Comparison of ENCODE assay signal across 2 cellular contexts in the genomic region with DNA sequence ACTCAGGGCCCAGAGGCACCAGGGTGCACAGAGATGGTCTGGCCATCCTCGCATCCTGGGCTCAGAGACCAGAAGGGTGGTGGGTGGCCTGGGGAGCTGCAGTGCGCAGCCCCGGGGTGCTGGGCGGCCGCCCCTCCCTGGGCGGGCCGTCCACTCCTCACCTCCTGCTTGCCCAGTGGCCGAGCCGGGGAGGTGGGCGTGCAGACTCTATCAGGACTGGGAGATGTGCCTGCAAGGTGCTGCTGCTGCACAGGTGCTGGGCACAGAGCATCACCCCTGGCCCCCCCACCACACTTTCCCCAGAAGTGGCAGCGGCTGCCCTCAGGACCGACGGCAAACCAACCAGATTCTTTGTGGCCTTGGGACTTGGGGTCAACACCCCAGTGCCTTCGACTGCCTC.
TF ChIP-seq lines count a peak whose summit lies in the region.

A gene (minus strand): TSS at position 123 of the 400 bp plus-strand sequence. CDS start 77 bp downstream, at position 46.

TF ChIP-seq in SK-N-SH, 30 proteins besides CTCF, POLR2A, EP300 and RAD21 (continued from another document):
- TF ChIP-seq, protein P1, sequence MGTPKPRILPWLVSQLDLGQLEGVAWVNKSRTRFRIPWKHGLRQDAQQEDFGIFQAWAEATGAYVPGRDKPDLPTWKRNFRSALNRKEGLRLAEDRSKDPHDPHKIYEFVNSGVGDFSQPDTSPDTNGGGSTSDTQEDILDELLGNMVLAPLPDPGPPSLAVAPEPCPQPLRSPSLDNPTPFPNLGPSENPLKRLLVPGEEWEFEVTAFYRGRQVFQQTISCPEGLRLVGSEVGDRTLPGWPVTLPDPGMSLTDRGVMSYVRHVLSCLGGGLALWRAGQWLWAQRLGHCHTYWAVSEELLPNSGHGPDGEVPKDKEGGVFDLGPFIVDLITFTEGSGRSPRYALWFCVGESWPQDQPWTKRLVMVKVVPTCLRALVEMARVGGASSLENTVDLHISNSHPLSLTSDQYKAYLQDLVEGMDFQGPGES (IDR thresholded peaks at IDR 0.05; ENCODE audit: low read depth, low read length): no peak
- TF ChIP-seq YY1 (IDR thresholded peaks at IDR 0.05; ENCODE audit: low read depth) (no peak), POLR2AphosphoS5 (IDR thresholded peaks at IDR 0.05; ENCODE audit: low read depth, low read length) (no peak), GATA2 (CRISPR knock-in tag; IDR thresholded peaks at IDR 0.05) (no peak), FOXJ3 (CRISPR knock-in tag; IDR thresholded peaks at IDR 0.05) (no peak), TEAD4 (IDR thresholded peaks at IDR 0.05; ENCODE audit: borderline replicate concordance, insufficient read depth) (no peak), RCOR1 (IDR thresholded peaks at IDR 0.05; ENCODE audit: low read length) (no peak), CHD2 (IDR thresholded peaks at IDR 0.05; ENCODE audit: low read length, partially characterized antibody) (no peak), NFIC (IDR thresholded peaks at IDR 0.05; ENCODE audit: borderline replicate concordance) (no peak), MEF2A (IDR thresholded peaks at IDR 0.05; ENCODE audit: borderline replicate concordance, low read depth) (no peak), FOSL2 (IDR thresholded peaks at IDR 0.05; ENCODE audit: borderline replicate concordance, low read depth) (no peak), TCF12 (IDR thresholded peaks at IDR 0.05) (no peak)
- TF ChIP-seq, protein P2, sequence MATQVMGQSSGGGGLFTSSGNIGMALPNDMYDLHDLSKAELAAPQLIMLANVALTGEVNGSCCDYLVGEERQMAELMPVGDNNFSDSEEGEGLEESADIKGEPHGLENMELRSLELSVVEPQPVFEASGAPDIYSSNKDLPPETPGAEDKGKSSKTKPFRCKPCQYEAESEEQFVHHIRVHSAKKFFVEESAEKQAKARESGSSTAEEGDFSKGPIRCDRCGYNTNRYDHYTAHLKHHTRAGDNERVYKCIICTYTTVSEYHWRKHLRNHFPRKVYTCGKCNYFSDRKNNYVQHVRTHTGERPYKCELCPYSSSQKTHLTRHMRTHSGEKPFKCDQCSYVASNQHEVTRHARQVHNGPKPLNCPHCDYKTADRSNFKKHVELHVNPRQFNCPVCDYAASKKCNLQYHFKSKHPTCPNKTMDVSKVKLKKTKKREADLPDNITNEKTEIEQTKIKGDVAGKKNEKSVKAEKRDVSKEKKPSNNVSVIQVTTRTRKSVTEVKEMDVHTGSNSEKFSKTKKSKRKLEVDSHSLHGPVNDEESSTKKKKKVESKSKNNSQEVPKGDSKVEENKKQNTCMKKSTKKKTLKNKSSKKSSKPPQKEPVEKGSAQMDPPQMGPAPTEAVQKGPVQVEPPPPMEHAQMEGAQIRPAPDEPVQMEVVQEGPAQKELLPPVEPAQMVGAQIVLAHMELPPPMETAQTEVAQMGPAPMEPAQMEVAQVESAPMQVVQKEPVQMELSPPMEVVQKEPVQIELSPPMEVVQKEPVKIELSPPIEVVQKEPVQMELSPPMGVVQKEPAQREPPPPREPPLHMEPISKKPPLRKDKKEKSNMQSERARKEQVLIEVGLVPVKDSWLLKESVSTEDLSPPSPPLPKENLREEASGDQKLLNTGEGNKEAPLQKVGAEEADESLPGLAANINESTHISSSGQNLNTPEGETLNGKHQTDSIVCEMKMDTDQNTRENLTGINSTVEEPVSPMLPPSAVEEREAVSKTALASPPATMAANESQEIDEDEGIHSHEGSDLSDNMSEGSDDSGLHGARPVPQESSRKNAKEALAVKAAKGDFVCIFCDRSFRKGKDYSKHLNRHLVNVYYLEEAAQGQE (IDR thresholded peaks at IDR 0.05; ENCODE audit: low read depth, low read length): no peak
- TF ChIP-seq, protein P3, sequence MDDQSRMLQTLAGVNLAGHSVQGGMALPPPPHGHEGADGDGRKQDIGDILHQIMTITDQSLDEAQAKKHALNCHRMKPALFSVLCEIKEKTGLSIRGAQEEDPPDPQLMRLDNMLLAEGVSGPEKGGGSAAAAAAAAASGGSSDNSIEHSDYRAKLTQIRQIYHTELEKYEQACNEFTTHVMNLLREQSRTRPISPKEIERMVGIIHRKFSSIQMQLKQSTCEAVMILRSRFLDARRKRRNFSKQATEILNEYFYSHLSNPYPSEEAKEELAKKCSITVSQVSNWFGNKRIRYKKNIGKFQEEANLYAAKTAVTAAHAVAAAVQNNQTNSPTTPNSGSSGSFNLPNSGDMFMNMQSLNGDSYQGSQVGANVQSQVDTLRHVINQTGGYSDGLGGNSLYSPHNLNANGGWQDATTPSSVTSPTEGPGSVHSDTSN (IDR thresholded peaks at IDR 0.05): no peak
- TF ChIP-seq, protein P4, sequence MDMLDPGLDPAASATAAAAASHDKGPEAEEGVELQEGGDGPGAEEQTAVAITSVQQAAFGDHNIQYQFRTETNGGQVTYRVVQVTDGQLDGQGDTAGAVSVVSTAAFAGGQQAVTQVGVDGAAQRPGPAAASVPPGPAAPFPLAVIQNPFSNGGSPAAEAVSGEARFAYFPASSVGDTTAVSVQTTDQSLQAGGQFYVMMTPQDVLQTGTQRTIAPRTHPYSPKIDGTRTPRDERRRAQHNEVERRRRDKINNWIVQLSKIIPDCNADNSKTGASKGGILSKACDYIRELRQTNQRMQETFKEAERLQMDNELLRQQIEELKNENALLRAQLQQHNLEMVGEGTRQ (IDR thresholded peaks at IDR 0.05; ENCODE audit: borderline replicate concordance, low read depth, low read length): no peak

TF ChIP-seq in SK-N-SH treated with all-trans-retinoic acid at 6 μM for 48 hours, 23 proteins besides CTCF, POLR2A, EP300 and RAD21 (continued from another document):
- TF ChIP-seq, protein P5, sequence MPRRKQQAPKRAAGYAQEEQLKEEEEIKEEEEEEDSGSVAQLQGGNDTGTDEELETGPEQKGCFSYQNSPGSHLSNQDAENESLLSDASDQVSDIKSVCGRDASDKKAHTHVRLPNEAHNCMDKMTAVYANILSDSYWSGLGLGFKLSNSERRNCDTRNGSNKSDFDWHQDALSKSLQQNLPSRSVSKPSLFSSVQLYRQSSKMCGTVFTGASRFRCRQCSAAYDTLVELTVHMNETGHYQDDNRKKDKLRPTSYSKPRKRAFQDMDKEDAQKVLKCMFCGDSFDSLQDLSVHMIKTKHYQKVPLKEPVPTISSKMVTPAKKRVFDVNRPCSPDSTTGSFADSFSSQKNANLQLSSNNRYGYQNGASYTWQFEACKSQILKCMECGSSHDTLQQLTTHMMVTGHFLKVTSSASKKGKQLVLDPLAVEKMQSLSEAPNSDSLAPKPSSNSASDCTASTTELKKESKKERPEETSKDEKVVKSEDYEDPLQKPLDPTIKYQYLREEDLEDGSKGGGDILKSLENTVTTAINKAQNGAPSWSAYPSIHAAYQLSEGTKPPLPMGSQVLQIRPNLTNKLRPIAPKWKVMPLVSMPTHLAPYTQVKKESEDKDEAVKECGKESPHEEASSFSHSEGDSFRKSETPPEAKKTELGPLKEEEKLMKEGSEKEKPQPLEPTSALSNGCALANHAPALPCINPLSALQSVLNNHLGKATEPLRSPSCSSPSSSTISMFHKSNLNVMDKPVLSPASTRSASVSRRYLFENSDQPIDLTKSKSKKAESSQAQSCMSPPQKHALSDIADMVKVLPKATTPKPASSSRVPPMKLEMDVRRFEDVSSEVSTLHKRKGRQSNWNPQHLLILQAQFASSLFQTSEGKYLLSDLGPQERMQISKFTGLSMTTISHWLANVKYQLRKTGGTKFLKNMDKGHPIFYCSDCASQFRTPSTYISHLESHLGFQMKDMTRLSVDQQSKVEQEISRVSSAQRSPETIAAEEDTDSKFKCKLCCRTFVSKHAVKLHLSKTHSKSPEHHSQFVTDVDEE (CRISPR knock-in tag; IDR thresholded peaks at IDR 0.05): no peak
- TF ChIP-seq GLIS3 (CRISPR knock-in tag; IDR thresholded peaks at IDR 0.05) (no peak), ZFP3 (CRISPR knock-in tag; IDR thresholded peaks at IDR 0.05) (no peak), ISL1 (CRISPR knock-in tag; IDR thresholded peaks at IDR 0.05) (no peak), SNAI2 (CRISPR knock-in tag; IDR thresholded peaks at IDR 0.05) (no peak), ZFP30 (CRISPR knock-in tag; IDR thresholded peaks at IDR 0.05) (no peak), ZC3H10 (CRISPR knock-in tag; IDR thresholded peaks at IDR 0.05) (no peak), ZNF70 (CRISPR knock-in tag; IDR thresholded peaks at IDR 0.05) (no peak), TOX (CRISPR knock-in tag; IDR thresholded peaks at IDR 0.05; ENCODE audit: borderline replicate concordance) (no peak), RARB (CRISPR knock-in tag; IDR thresholded peaks at IDR 0.05) (no peak), TCF4 (CRISPR knock-in tag; IDR thresholded peaks at IDR 0.05; ENCODE audit: borderline replicate concordance) (no peak)
- TF ChIP-seq, protein P6, sequence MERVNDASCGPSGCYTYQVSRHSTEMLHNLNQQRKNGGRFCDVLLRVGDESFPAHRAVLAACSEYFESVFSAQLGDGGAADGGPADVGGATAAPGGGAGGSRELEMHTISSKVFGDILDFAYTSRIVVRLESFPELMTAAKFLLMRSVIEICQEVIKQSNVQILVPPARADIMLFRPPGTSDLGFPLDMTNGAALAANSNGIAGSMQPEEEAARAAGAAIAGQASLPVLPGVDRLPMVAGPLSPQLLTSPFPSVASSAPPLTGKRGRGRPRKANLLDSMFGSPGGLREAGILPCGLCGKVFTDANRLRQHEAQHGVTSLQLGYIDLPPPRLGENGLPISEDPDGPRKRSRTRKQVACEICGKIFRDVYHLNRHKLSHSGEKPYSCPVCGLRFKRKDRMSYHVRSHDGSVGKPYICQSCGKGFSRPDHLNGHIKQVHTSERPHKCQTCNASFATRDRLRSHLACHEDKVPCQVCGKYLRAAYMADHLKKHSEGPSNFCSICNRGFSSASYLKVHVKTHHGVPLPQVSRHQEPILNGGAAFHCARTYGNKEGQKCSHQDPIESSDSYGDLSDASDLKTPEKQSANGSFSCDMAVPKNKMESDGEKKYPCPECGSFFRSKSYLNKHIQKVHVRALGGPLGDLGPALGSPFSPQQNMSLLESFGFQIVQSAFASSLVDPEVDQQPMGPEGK (CRISPR knock-in tag; IDR thresholded peaks at IDR 0.05; ENCODE audit: borderline replicate concordance): no peak
- TF ChIP-seq, protein P7, sequence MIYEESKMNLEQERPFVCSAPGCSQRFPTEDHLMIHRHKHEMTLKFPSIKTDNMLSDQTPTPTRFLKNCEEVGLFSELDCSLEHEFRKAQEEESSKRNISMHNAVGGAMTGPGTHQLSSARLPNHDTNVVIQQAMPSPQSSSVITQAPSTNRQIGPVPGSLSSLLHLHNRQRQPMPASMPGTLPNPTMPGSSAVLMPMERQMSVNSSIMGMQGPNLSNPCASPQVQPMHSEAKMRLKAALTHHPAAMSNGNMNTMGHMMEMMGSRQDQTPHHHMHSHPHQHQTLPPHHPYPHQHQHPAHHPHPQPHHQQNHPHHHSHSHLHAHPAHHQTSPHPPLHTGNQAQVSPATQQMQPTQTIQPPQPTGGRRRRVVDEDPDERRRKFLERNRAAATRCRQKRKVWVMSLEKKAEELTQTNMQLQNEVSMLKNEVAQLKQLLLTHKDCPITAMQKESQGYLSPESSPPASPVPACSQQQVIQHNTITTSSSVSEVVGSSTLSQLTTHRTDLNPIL (CRISPR knock-in tag; IDR thresholded peaks at IDR 0.05; ENCODE audit: low read depth): no peak
- TF ChIP-seq, protein P8, sequence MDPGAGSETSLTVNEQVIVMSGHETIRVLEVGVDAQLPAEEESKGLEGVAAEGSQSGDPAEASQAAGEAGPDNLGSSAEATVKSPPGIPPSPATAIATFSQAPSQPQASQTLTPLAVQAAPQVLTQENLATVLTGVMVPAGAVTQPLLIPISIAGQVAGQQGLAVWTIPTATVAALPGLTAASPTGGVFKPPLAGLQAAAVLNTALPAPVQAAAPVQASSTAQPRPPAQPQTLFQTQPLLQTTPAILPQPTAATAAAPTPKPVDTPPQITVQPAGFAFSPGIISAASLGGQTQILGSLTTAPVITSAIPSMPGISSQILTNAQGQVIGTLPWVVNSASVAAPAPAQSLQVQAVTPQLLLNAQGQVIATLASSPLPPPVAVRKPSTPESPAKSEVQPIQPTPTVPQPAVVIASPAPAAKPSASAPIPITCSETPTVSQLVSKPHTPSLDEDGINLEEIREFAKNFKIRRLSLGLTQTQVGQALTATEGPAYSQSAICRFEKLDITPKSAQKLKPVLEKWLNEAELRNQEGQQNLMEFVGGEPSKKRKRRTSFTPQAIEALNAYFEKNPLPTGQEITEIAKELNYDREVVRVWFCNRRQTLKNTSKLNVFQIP (CRISPR knock-in tag; IDR thresholded peaks at IDR 0.05; ENCODE audit: borderline replicate concordance, low read depth): no peak
- TF ChIP-seq, protein P9, sequence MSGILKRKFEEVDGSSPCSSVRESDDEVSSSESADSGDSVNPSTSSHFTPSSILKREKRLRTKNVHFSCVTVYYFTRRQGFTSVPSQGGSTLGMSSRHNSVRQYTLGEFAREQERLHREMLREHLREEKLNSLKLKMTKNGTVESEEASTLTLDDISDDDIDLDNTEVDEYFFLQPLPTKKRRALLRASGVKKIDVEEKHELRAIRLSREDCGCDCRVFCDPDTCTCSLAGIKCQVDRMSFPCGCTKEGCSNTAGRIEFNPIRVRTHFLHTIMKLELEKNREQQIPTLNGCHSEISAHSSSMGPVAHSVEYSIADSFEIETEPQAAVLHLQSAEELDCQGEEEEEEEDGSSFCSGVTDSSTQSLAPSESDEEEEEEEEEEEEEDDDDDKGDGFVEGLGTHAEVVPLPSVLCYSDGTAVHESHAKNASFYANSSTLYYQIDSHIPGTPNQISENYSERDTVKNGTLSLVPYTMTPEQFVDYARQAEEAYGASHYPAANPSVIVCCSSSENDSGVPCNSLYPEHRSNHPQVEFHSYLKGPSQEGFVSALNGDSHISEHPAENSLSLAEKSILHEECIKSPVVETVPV (CRISPR knock-in tag; IDR thresholded peaks at IDR 0.05): no peak
